In genomic region chr19:54190503-54190941, GRCh38 we compare ENCODE assay signal across 8 cellular contexts. TPM values are rescaled to one million over a fixed set of nuclear protein-coding genes. Genes with fewer than 3 reads are reported as not detected.
DNase-seq lines count a peak whose midpoint lies in the region; ATAC-seq and TF ChIP-seq lines count a peak whose summit lies in the region.

No MANE protein-coding gene starts in this region.

- TF ChIP-seq POLR2A in gastroesophageal sphincter (IDR thresholded peaks at IDR 0.05), result no peak

- no peaks in the 10 kb centered on the region for H3K9me2 ChIP-seq in SK-N-SH

- 0 out of 2 replicates have a peak overlapping the region, but pooled peaks have one; percentile 96 for H2AFZ ChIP-seq in SK-N-SH (ENCODE audit: low read depth)

- peaks cover 71% of the 10 kb centered on the region for H3K79me2 ChIP-seq in SK-N-SH (ENCODE audit: insufficient read depth)

- CTCF ChIA-PET in SK-N-SH (lab: Yijun Ruan, JAX), result interaction anchor here (1.5 kb wide), 1 partner anchor 20 kb away, joined by 6 read pairs; no protein-coding TSS in a partner anchor

- DNase-seq in GM03348 (ENCODE audit: low spot score) (peak; percentile 92), NCI-H1092 (lab: John Stamatoyannopoulos, UW) (peak; percentile 98), SK-N-SH (peak; percentile 83)

- H3K9ac ChIP-seq in SK-N-SH, result peak overlapping the region; percentile 78
- H3K9ac ChIP-seq in subcutaneous abdominal adipose tissue (ENCODE audit: low read length in 5 of 5), result peak overlapping the region; percentile 63 to 95 (median 93)

- ATAC-seq in HG02623 (IDR thresholded peaks at IDR 0.05; ENCODE audit: unreplicated experiment), result peak; percentile 39
- ATAC-seq in gastroesophageal sphincter, result peak; percentile 74

- H3K27me3 ChIP-seq in SK-N-SH (ENCODE audit: insufficient read depth), result no peaks in the 10 kb centered on the region
- H3K27me3 ChIP-seq in gastroesophageal sphincter, result no peaks in the 10 kb centered on the region
- H3K27me3 ChIP-seq in neutrophil, result no peaks in the 10 kb centered on the region
- H3K27me3 ChIP-seq in subcutaneous abdominal adipose tissue (ENCODE audit: control insufficient read depth in 5 of 5, insufficient read depth in 4 of 5, low read length in 5 of 5), result peaks cover 0 to 2% (median 0%) of the 10 kb centered on the region in 5 donors

- H4K20me1 ChIP-seq in SK-N-SH (ENCODE audit: insufficient read depth), result no peaks in the 10 kb centered on the region

- H3K36me3 Mint-ChIP-seq in activated naive CD4-positive, alpha-beta T cell treated with anti-CD3 and anti-CD28 coated beads, Interleukin-2, amount 50 U/mL, for 24 hours, result peaks cover 3% of the 10 kb centered on the region

- H3K4me3 ChIP-seq in SK-N-SH (ENCODE audit: low read depth in 2 of 2, low read length in 1 of 2) (peak overlapping the region; percentile 84 to 93), gastroesophageal sphincter (peak overlapping the region; percentile 79 to 83), neutrophil (ENCODE audit: low read depth in 1 of 2, low read length in 1 of 2) (peak overlapping the region; percentile 88 to 100), subcutaneous abdominal adipose tissue (ENCODE audit: low read depth in 1 of 5, low read length in 5 of 5) (peak overlapping the region; percentile 40 to 87 (median 84))

- peak overlapping the region; percentile 97 for H3K4me3 Mint-ChIP-seq in activated naive CD4-positive, alpha-beta T cell treated with anti-CD3 and anti-CD28 coated beads, Interleukin-2, amount 50 U/mL, for 24 hours

- POLR2A ChIA-PET in SK-N-SH (lab: Yijun Ruan, JAX), result interaction anchor here (4.1 kb wide), 1 partner anchor 10 kb away, joined by 50 read pairs; the partner anchor contains the start of gene RPS9

- TF ChIP-seq RAD21 in SK-N-SH (IDR thresholded peaks at IDR 0.05; ENCODE audit: low read length), result no peak

- TF ChIP-seq CTCF in SK-N-SH (IDR thresholded peaks at IDR 0.05) (no peak), gastroesophageal sphincter (IDR thresholded peaks at IDR 0.05) (no peak), neutrophil (IDR thresholded peaks at IDR 0.05) (peak; percentile 59)

- WGBS in SK-N-SH (ENCODE audit: low lambda C conversion rate), result 2% methylated on average over 19 of the region's 51 CpGs
- WGBS in gastroesophageal sphincter (ENCODE audit: low coverage in 1 of 2), 2 donors, result 0 to 3% methylated on average over 1 to 15 of the region's 51 CpGs

- H3K4me2 ChIP-seq in SK-N-SH, result peak overlapping the region; percentile 100

- no peak for TF ChIP-seq EP300 in SK-N-SH (IDR thresholded peaks at IDR 0.05; ENCODE audit: borderline replicate concordance in 1 of 2, low read depth in 1 of 2, low read length in 1 of 2)
- TF ChIP-seq EP300 in gastroesophageal sphincter (IDR thresholded peaks at IDR 0.05), result no peak

- no peaks in the 10 kb centered on the region for H3K9me3 Mint-ChIP-seq in activated naive CD4-positive, alpha-beta T cell treated with anti-CD3 and anti-CD28 coated beads, Interleukin-2, amount 50 U/mL, for 24 hours

- H3K9me3 ChIP-seq in SK-N-SH, result no peaks in the 10 kb centered on the region
- H3K9me3 ChIP-seq in gastroesophageal sphincter, result no peaks in the 10 kb centered on the region
- H3K9me3 ChIP-seq in neutrophil, result no peaks in the 10 kb centered on the region
- H3K9me3 ChIP-seq in subcutaneous abdominal adipose tissue (ENCODE audit: control insufficient read depth in 5 of 5, low read length in 5 of 5), result no peaks in the 10 kb centered on the region

- peaks cover 7% of the 10 kb centered on the region for H3F3A ChIP-seq in SK-N-SH (replicated peaks; ENCODE audit: insufficient read depth)

- peak overlapping the region; percentile 100 for H3K27ac Mint-ChIP-seq in activated naive CD4-positive, alpha-beta T cell treated with anti-CD3 and anti-CD28 coated beads, Interleukin-2, amount 50 U/mL, for 24 hours

- H3K36me3 ChIP-seq in SK-N-SH (replicated peaks in 1 of 2; ENCODE audit: control insufficient read depth in 1 of 2, insufficient read depth in 2 of 2, low read length in 1 of 2) (peaks cover 21 to 27% of the 10 kb centered on the region in 2 experiments), gastroesophageal sphincter (peaks cover 0 to 38% of the 10 kb centered on the region in 2 donors), neutrophil (peaks cover 60% of the 10 kb centered on the region), subcutaneous abdominal adipose tissue (ENCODE audit: control insufficient read depth in 5 of 5, insufficient read depth in 5 of 5, low read length in 5 of 5) (peaks cover 0 to 33% (median 13%) of the 10 kb centered on the region in 5 donors)

- no peaks in the 10 kb centered on the region for H3K27me3 Mint-ChIP-seq in activated naive CD4-positive, alpha-beta T cell treated with anti-CD3 and anti-CD28 coated beads, Interleukin-2, amount 50 U/mL, for 24 hours

- H3K4me1 ChIP-seq in SK-N-SH (ENCODE audit: control insufficient read depth in 1 of 2, insufficient read depth in 2 of 2, low read depth in 1 of 2, low read length in 1 of 2) (peaks cover 0 to 15% of the 10 kb centered on the region in 2 experiments; a peak in 1 of 4 replicates), gastroesophageal sphincter (peaks cover 0 to 36% (median 17%) of the 10 kb centered on the region in 3 donors), neutrophil (ENCODE audit: control insufficient read depth in 1 of 2, insufficient read depth in 1 of 2, low read depth in 1 of 2, low read length in 1 of 2) (peaks cover 40 to 45% of the 10 kb centered on the region in 2 experiments), subcutaneous abdominal adipose tissue (ENCODE audit: control insufficient read depth in 5 of 5, insufficient read depth in 5 of 5, low read length in 5 of 5) (peaks cover 6 to 26% (median 21%) of the 10 kb centered on the region in 5 donors)

- peak overlapping the region; percentile 96 to 97 for H3K27ac ChIP-seq in SK-N-SH (ENCODE audit: low read depth in 2 of 2, low read length in 1 of 2)
- peak overlapping the region; percentile 79 to 100 (median 94) for H3K27ac ChIP-seq in gastroesophageal sphincter
- peak overlapping the region; percentile 100 for H3K27ac ChIP-seq in neutrophil
- peak overlapping the region; percentile 98 for H3K27ac ChIP-seq in subcutaneous abdominal adipose tissue (ENCODE audit: low read depth, low read length)

- H3K4me1 Mint-ChIP-seq in activated naive CD4-positive, alpha-beta T cell treated with anti-CD3 and anti-CD28 coated beads, Interleukin-2, amount 50 U/mL, for 24 hours, result peaks cover 38% of the 10 kb centered on the region

TF ChIP-seq in SK-N-SH, 30 proteins besides CTCF, POLR2A, EP300 and RAD21:
- TF ChIP-seq MEF2A (IDR thresholded peaks at IDR 0.05; ENCODE audit: borderline replicate concordance, low read depth), result no peak
- no peak for TF ChIP-seq FOXJ3 (CRISPR knock-in tag; IDR thresholded peaks at IDR 0.05)
- TF ChIP-seq CHD2 (IDR thresholded peaks at IDR 0.05; ENCODE audit: low read length, partially characterized antibody), result peak; percentile 45
- no peak for TF ChIP-seq USF2 (IDR thresholded peaks at IDR 0.05; ENCODE audit: borderline replicate concordance, low read depth, low read length)
- TF ChIP-seq RFX5 (IDR thresholded peaks at IDR 0.05; ENCODE audit: low read length), result peak; percentile 7; the same call in 1 of the 2 replicates
- no peak for TF ChIP-seq PBX3 (IDR thresholded peaks at IDR 0.05)
- 0 out of 2 replicates have a peak, but pooled peaks have one; percentile 38 for TF ChIP-seq SIN3A (IDR thresholded peaks at IDR 0.05; ENCODE audit: borderline replicate concordance, low read depth, low read length)

RNA-seq across cellular contexts. Expression of gene TSEN34, which starts 0.6 kb away (rescaled TPM):
- polyA plus RNA-seq in SK-N-SH (2012; rRNA removed), result 82.1 and 84.1 TPM in 2 replicates
- polyA plus RNA-seq in SK-N-SH (2012; cell fraction: cytosol; rRNA removed), result 45.3 and 70.5 TPM in 2 replicates
- 54.9 and 66.9 TPM in 2 replicates for polyA plus RNA-seq in SK-N-SH (2012; cell fraction: nucleus; rRNA removed)
- 10 to 100 TPM; 57.4 to 73.2 (median 69.8) TPM for total RNA-seq in gastroesophageal sphincter

RNA-seq across cellular contexts. Expression of gene MBOAT7, which starts 1.1 kb away (rescaled TPM):
- 65.4 and 80.8 TPM in 2 replicates for polyA plus RNA-seq in SK-N-SH (2012; rRNA removed)
- polyA plus RNA-seq in SK-N-SH (2012; cell fraction: cytosol; rRNA removed), result 36.0 and 53.3 TPM in 2 replicates
- 142 and 172 TPM in 2 replicates for polyA plus RNA-seq in SK-N-SH (2012; cell fraction: nucleus; rRNA removed)
- total RNA-seq in gastroesophageal sphincter, result 10 to 100 TPM; 28.4 to 64.3 (median 36.5) TPM

RNA-seq across cellular contexts. Expression of gene RPS9, which starts 10.1 kb away (rescaled TPM):
- 3,441 and 3,815 TPM in 2 replicates for polyA plus RNA-seq in SK-N-SH (2012; rRNA removed)
- 2,410 and 3,106 TPM in 2 replicates for polyA plus RNA-seq in SK-N-SH (2012; cell fraction: cytosol; rRNA removed)
- polyA plus RNA-seq in SK-N-SH (2012; cell fraction: nucleus; rRNA removed), result 1,220 and 1,672 TPM in 2 replicates
- 1,000 to 10,000 TPM; 1,142 to 2,786 (median 1,584) TPM for total RNA-seq in gastroesophageal sphincter

RNA-seq across cellular contexts. Expression of gene TMC4, which starts 17.6 kb away (rescaled TPM):
- polyA plus RNA-seq in SK-N-SH (2012; rRNA removed), result 2.7 and 2.8 TPM in 2 replicates
- 0.66 and 1.2 TPM in 2 replicates for polyA plus RNA-seq in SK-N-SH (2012; cell fraction: cytosol; rRNA removed)
- 11.2 and 15.7 TPM in 2 replicates for polyA plus RNA-seq in SK-N-SH (2012; cell fraction: nucleus; rRNA removed)
- total RNA-seq in gastroesophageal sphincter, result 1 to 10 TPM in 1 of 4 donors, under 1 TPM in 2, not detected in 1; 0.16 to 3.1 (median 0.31) TPM

RNA-seq across cellular contexts. Expression of gene LENG1, which starts 31.0 kb away (rescaled TPM):
- 7.7 and 11.4 TPM in 2 replicates for polyA plus RNA-seq in SK-N-SH (2012; rRNA removed)
- polyA plus RNA-seq in SK-N-SH (2012; cell fraction: cytosol; rRNA removed), result 8.3 and 8.4 TPM in 2 replicates
- 7.5 and 10.1 TPM in 2 replicates for polyA plus RNA-seq in SK-N-SH (2012; cell fraction: nucleus; rRNA removed)
- 10 to 100 TPM in 3 of 4 donors, 1 to 10 TPM in 1; 8.2 to 12.8 (median 11.1) TPM for total RNA-seq in gastroesophageal sphincter

Comparison
In these comparisons a context has a peak if more than half of its experiments do, and no peak if none do; other contexts are left out.
1. Peak in every context shown above with its lines: DNase-seq, ATAC-seq, H3K4me3 ChIP-seq and H3K27ac ChIP-seq.